ENCODE assay signal across 27 cellular contexts in genomic region chr4:2065106-2065930, GRCh38. TPM values are rescaled to one million over a fixed set of nuclear protein-coding genes. Genes with fewer than 3 reads are reported as not detected.
DNase-seq lines count a peak whose midpoint lies in the region; TF ChIP-seq lines count a peak whose summit lies in the region.
"Had no signal": no experiment of that assay in that cellular context is flagged by ENCODE, and none has a peak within 500 bp of the region (broad histone marks: within the 10 kb centered on the region; RNA-seq: fewer than 3 reads in every experiment).

No MANE protein-coding gene starts in this region.

- TF ChIP-seq CTCF in ovary (IDR thresholded peaks at IDR 0.05) = no peak

- no peak overlapping the region for H3K4me3 Mint-ChIP-seq in activated naive CD4-positive, alpha-beta T cell treated with anti-CD3 and anti-CD28 coated beads, Interleukin-2, amount 10 ng/mL, durations not matched to agents 7 days and 5 days
- H3K4me3 Mint-ChIP-seq: activated CD4-positive, alpha-beta memory T cell treated with anti-CD3 and anti-CD28 coated beads for 36 hours; activated naive CD8-positive, alpha-beta T cell; CD8-positive, alpha-beta memory T cell; naive thymus-derived CD4-positive, alpha-beta T cell had no signal

- intact Hi-C loops in ovary (cut with DNase I) = no loop called here

- CTCF ChIA-PET in activated naive CD4-positive, alpha-beta T cell treated with anti-CD3 and anti-CD28 coated beads, Interleukin-2, amount 10 ng/mL, durations not matched to agents 7 days and 5 days (lab: Charles Lee) = no interaction called here

- H3K4me1 Mint-ChIP-seq in activated naive CD4-positive, alpha-beta T cell treated with anti-CD3 and anti-CD28 coated beads, Interleukin-2, amount 10 ng/mL, durations not matched to agents 7 days and 5 days = no peaks in the 10 kb centered on the region
- H3K4me1 Mint-ChIP-seq: CD8-positive, alpha-beta memory T cell had no signal

- no peaks in the 10 kb centered on the region for H3K36me3 Mint-ChIP-seq in activated naive CD4-positive, alpha-beta T cell treated with anti-CD3 and anti-CD28 coated beads, Interleukin-2, amount 10 ng/mL, durations not matched to agents 7 days and 5 days
- H3K36me3 Mint-ChIP-seq: activated CD4-positive, alpha-beta memory T cell treated with anti-CD3 and anti-CD28 coated beads for 36 hours; activated naive CD8-positive, alpha-beta T cell; CD8-positive, alpha-beta memory T cell; naive thymus-derived CD4-positive, alpha-beta T cell had no signal

- no peak overlapping the region for H3K27ac Mint-ChIP-seq in activated naive CD4-positive, alpha-beta T cell treated with anti-CD3 and anti-CD28 coated beads, Interleukin-2, amount 10 ng/mL, durations not matched to agents 7 days and 5 days
- H3K27ac Mint-ChIP-seq: activated CD4-positive, alpha-beta memory T cell treated with anti-CD3 and anti-CD28 coated beads for 36 hours; activated naive CD8-positive, alpha-beta T cell; naive thymus-derived CD4-positive, alpha-beta T cell had no signal

- no peak for TF ChIP-seq POLR2A in ovary (IDR thresholded peaks at IDR 0.05)

- H3K27ac ChIP-seq in caudate nucleus (ENCODE audit: low read depth, low read length) = peak overlapping the region; percentile 18
- H3K27ac ChIP-seq in ovary = no peak overlapping the region
- H3K27ac ChIP-seq: esophagus muscularis mucosa, GM23248, skin epidermis, testis had no signal

- peaks cover 22% of the 10 kb centered on the region for H3K27me3 Mint-ChIP-seq in activated naive CD4-positive, alpha-beta T cell treated with anti-CD3 and anti-CD28 coated beads, Interleukin-2, amount 10 ng/mL, durations not matched to agents 7 days and 5 days
- H3K27me3 Mint-ChIP-seq: activated naive CD8-positive, alpha-beta T cell had no signal

- no peak overlapping the region for H3K4me3 ChIP-seq in ovary
- H3K4me3 ChIP-seq: esophagus muscularis mucosa, GM23248, skin epidermis, testis had no signal

- no peaks in the 10 kb centered on the region for H3K4me1 ChIP-seq in ovary (ENCODE audit: insufficient read depth)
- H3K4me1 ChIP-seq: BE2C had no signal

- no peaks in the 10 kb centered on the region for H3K9me3 ChIP-seq in ovary
- H3K9me3 ChIP-seq: BE2C, esophagus muscularis mucosa, testis had no signal

- H3K9me3 Mint-ChIP-seq in activated naive CD4-positive, alpha-beta T cell treated with anti-CD3 and anti-CD28 coated beads, Interleukin-2, amount 10 ng/mL, durations not matched to agents 7 days and 5 days = peaks cover 1% of the 10 kb centered on the region
- H3K9me3 Mint-ChIP-seq: activated CD4-positive, alpha-beta memory T cell treated with anti-CD3 and anti-CD28 coated beads for 36 hours; CD8-positive, alpha-beta memory T cell had no signal

- 75 to 78% (median 76%) methylated on average over 23 to 24 of the region's 24 CpGs for whole genome bisulfite sequencing in ovary, 3 donors

- peaks cover 2% of the 10 kb centered on the region for H3K27me3 ChIP-seq in ovary
- H3K27me3 ChIP-seq: BE2C, testis had no signal

- no peak for TF ChIP-seq EP300 in ovary (IDR thresholded peaks at IDR 0.05)

- no peaks in the 10 kb centered on the region for H3K36me3 ChIP-seq in ovary
- H3K36me3 ChIP-seq: esophagus muscularis mucosa had no signal

- peak; percentile 6 for DNase-seq in activated naive CD4-positive, alpha-beta T cell treated with anti-CD3 and anti-CD28 coated beads, Interleukin-2, amount 10 ng/mL, durations not matched to agents 7 days and 5 days
- no peak for DNase-seq in activated naive CD4-positive, alpha-beta T cell treated with Interleukin-2 at 50 U/mL for 16 hours
- DNase-seq in D341Med (ENCODE audit: low spot score) = peak; percentile 34
- DNase-seq in caudate nucleus (lab: John Stamatoyannopoulos, UW) = no peak
- DNase-seq in ovary = peak in 3 of 5 donors; percentile 4 to 21 (median 10)
- no peak for DNase-seq in AG20443 (ENCODE audit: low spot score)
- no peak for DNase-seq in NCI-H146 (lab: John Stamatoyannopoulos, UW)
- DNase-seq: activated CD4-positive, alpha-beta memory T cell treated with anti-CD3 and anti-CD28 coated beads for 36 hours; activated CD4-positive, CD25-positive, alpha-beta regulatory T cell; activated CD8-positive, alpha-beta memory T cell treated with anti-CD3 and anti-CD28 coated beads, Interleukin-2, amount 50 U/mL, for 48 hours; BE2C; central memory CD4-positive, alpha-beta T cell; dermis blood vessel endothelial cell; foreskin fibroblast; GM23248; midbrain; NCI-H1417 treated with DMSO at 0.1 percent for 48 hours; NCI-H446 treated with DMSO at 0.1 percent for 48 hours; NCI-H774; stimulated activated naive CD4-positive, alpha-beta T cell had no signal

RNA-seq across cellular contexts. Expression of gene NAT8L, which starts 6.2 kb away (rescaled TPM):
- total RNA-seq in ovary = 1 to 10 TPM in 4 of 7 donors, under 1 TPM in 3; 0.24 to 4.1 (median 1.3) TPM
- polyA plus RNA-seq in ovary = 1 to 10 TPM in 1 of 2 donors, under 1 TPM in 1; 0.80 to 1.7 TPM
- total RNA-seq: GM23248, RPMI7951 had no signal
- polyA plus RNA-seq: CD8-positive, alpha-beta memory T cell; naive thymus-derived CD4-positive, alpha-beta T cell had no signal

RNA-seq across cellular contexts. Expression of gene NELFA, which starts 56.5 kb away (rescaled TPM):
- 10 to 100 TPM; 22.7 to 42.8 (median 32.6) TPM for total RNA-seq in ovary
- polyA plus RNA-seq in ovary = 10 to 100 TPM; 12.5 to 30.8 TPM

Comparison
In these comparisons a context has a peak if more than half of its experiments do, and no peak if none do; other contexts are left out.
1. DNase-seq: peak in activated naive CD4-positive, alpha-beta T cell treated with anti-CD3 and anti-CD28 coated beads, Interleukin-2, amount 10 ng/mL, durations not matched to agents 7 days and 5 days (single experiment), D341Med (single experiment) and ovary (3 of 5); none in activated naive CD4-positive, alpha-beta T cell treated with Interleukin-2 at 50 U/mL for 16 hours (single experiment), caudate nucleus (0 of 61), AG20443 (single experiment) and NCI-H146 (single experiment).